ENCODE assay signal across 1 cellular context in genomic region chr9:127927457-127928231, GRCh38.
TF ChIP-seq lines count a peak whose summit lies in the region.

No MANE protein-coding gene starts in this region.

TF ChIP-seq in GM12878, 131 proteins besides CTCF, POLR2A, EP300 and RAD21:
- TF ChIP-seq TCF3 (IDR thresholded peaks at IDR 0.05; ENCODE audit: borderline replicate concordance, insufficient read depth, low read depth, low read length) (no peak), CHD1 (IDR thresholded peaks at IDR 0.05; ENCODE audit: low read depth, low read length) (no peak), ZBED1 (IDR thresholded peaks at IDR 0.05; ENCODE audit: borderline replicate concordance) (no peak), SPI1 (IDR thresholded peaks at IDR 0.05; ENCODE audit: borderline replicate concordance, insufficient read depth, low read depth, low read length) (no peak), CHD4 (IDR thresholded peaks at IDR 0.05) (no peak), JUND (IDR thresholded peaks at IDR 0.05; ENCODE audit: low read depth, low read length) (no peak), MTA2 (IDR thresholded peaks at IDR 0.05; ENCODE audit: low read depth) (no peak), BCL3 (IDR thresholded peaks at IDR 0.05; ENCODE audit: borderline replicate concordance, insufficient read depth, low read depth, low read length, poor library complexity, severe bottlenecking) (no peak), TAF1 (IDR thresholded peaks at IDR 0.05; ENCODE audit: borderline replicate concordance, low read depth, low read length) (no peak), HDAC2 (IDR thresholded peaks at IDR 0.05) (no peak), YBX1 (IDR thresholded peaks at IDR 0.05) (no peak), GATAD2B (conservative IDR thresholded peaks at IDR 0.05; ENCODE audit: low read depth) (no peak), PAX8 (IDR thresholded peaks at IDR 0.05) (no peak), CREM (IDR thresholded peaks at IDR 0.05; ENCODE audit: low read depth) (no peak), MAX (IDR thresholded peaks at IDR 0.05; ENCODE audit: low read depth, low read length) (no peak), SMC3 (IDR thresholded peaks at IDR 0.05; ENCODE audit: borderline replicate concordance, low read length) (no peak), SREBF2 (IDR thresholded peaks at IDR 0.05; ENCODE audit: low read length) (no peak), EZH2 (IDR thresholded peaks at IDR 0.05; ENCODE audit: borderline replicate concordance, control insufficient read depth, low read depth, low read length) (no peak), NR2F1 (conservative IDR thresholded peaks at IDR 0.05) (no peak), ZBTB40 (IDR thresholded peaks at IDR 0.05; ENCODE audit: borderline replicate concordance) (no peak)
